Comparison of ENCODE assay signal across 8 cellular contexts in genomic region chr11:62974848-62975522, GRCh38. TPM values are rescaled to one million over a fixed set of nuclear protein-coding genes. Genes with fewer than 3 reads are reported as not detected.
DNase-seq lines count a peak whose midpoint lies in the region; ATAC-seq and TF ChIP-seq lines count a peak whose summit lies in the region.
"Had no signal": no experiment of that assay in that cellular context is flagged by ENCODE, and none has a peak within 500 bp of the region (broad histone marks: within the 10 kb centered on the region; RNA-seq: fewer than 3 reads in every experiment).

No MANE protein-coding gene starts in this region.

- no peaks in the 10 kb centered on the region for H3K9me2 ChIP-seq in SU-DHL-6 (replicated peaks; ENCODE audit: insufficient read depth, low read length)

- TF ChIP-seq POLR2A in stomach (IDR thresholded peaks at IDR 0.05), result no peak

- H3K27me3 ChIP-seq in SU-DHL-6 (ENCODE audit: low read length) (no peaks in the 10 kb centered on the region), heart right ventricle (peaks cover 0 to 4% (median 0%) of the 10 kb centered on the region in 7 donors), stomach (no peaks in the 10 kb centered on the region)

- ATAC-seq in heart right ventricle (peak; percentile 76 to 92 (median 84)), HG02938 (IDR thresholded peaks at IDR 0.05; ENCODE audit: unreplicated experiment) (no peak)

- no peaks in the 10 kb centered on the region for H3K36me3 ChIP-seq in SU-DHL-6 (ENCODE audit: low read length)
- no peaks in the 10 kb centered on the region for H3K36me3 ChIP-seq in heart right ventricle
- no peaks in the 10 kb centered on the region for H3K36me3 ChIP-seq in stomach

- CTCF ChIA-PET in GM10248 (lab: Yijun Ruan, JAX), result interaction anchor here (0.8 to 4.6 kb wide), 14 partner anchors 11 to 70 kb away, joined by 3 to 46 read pairs (median 4); no protein-coding TSS in a partner anchor

- H3K4me3 ChIP-seq in SU-DHL-6 (ENCODE audit: insufficient read depth, low read length, poor library complexity, severe bottlenecking) (no peak overlapping the region), heart right ventricle (no peak overlapping the region), stomach (no peak overlapping the region)

- POLR2A ChIA-PET in GM10248 (lab: Yijun Ruan, JAX), result no interaction called here

- no peak overlapping the region for H3K4me2 ChIP-seq in SU-DHL-6 (ENCODE audit: low read depth, low read length, poor library complexity, severe bottlenecking)

- no peaks in the 10 kb centered on the region for H4K20me1 ChIP-seq in SU-DHL-6 (ENCODE audit: low read depth, low read length)

- H3F3A ChIP-seq in SU-DHL-6 (ENCODE audit: insufficient read depth), result no peaks in the 10 kb centered on the region

- H3K9me3 ChIP-seq in SU-DHL-6 (ENCODE audit: insufficient read depth, low read length) (no peaks in the 10 kb centered on the region), heart right ventricle (no peaks in the 10 kb centered on the region), stomach (no peaks in the 10 kb centered on the region)

- H3K4me1 ChIP-seq in heart right ventricle, result peaks cover 0 to 14% (median 7%) of the 10 kb centered on the region in 9 donors
- H3K4me1 ChIP-seq in stomach, result peaks cover 0 to 11% (median 6%) of the 10 kb centered on the region in 4 donors

- intact Hi-C loops in heart right ventricle (cut with DNase I), result loop anchor here in 5 of 10 donors (2.0 to 10.0 kb wide), 3 partner anchors 66 to 70 kb away; no protein-coding TSS in a partner anchor
- intact Hi-C loops in stomach (cut with DNase I; ENCODE audit: low total_unique reads), result no loop called here

- WGBS in heart right ventricle, 2 donors, result 13 to 15% methylated on average over 9 of the region's 9 CpGs
- 10 to 25% (median 19%) methylated on average over 7 to 9 of the region's 9 CpGs for WGBS in stomach, 5 donors

- H3K27ac ChIP-seq in SU-DHL-6 (ENCODE audit: low read depth, low read length) (no peak overlapping the region), heart right ventricle (no peak overlapping the region), stomach (no peak overlapping the region)

- TF ChIP-seq CTCF in GM10248 (IDR thresholded peaks at IDR 0.05; ENCODE audit: control extremely low read depth, extremely low read depth, low read depth, missing control alignments), result peak; percentile 15
- peak; percentile 78 for TF ChIP-seq CTCF in LNCAP (IDR thresholded peaks at IDR 0.05)
- TF ChIP-seq CTCF in SU-DHL-6 (IDR thresholded peaks at IDR 0.05; ENCODE audit: insufficient read depth, low read length, poor library complexity, severe bottlenecking), result peak; percentile 47
- peak; percentile 17 to 64 (median 52) for TF ChIP-seq CTCF in heart right ventricle (IDR thresholded peaks at IDR 0.05)
- TF ChIP-seq CTCF in stomach (IDR thresholded peaks at IDR 0.05), result peak in 5 of 7 experiments; percentile 24 to 53 (median 35)

- no peak overlapping the region for H2AFZ ChIP-seq in SU-DHL-6 (ENCODE audit: low read depth, low read length, severe bottlenecking)

- no peaks in the 10 kb centered on the region for H3K79me2 ChIP-seq in SU-DHL-6 (ENCODE audit: insufficient read depth, low read length)

- H3K9ac ChIP-seq in SU-DHL-6 (ENCODE audit: low read length), result no peak overlapping the region

- TF ChIP-seq EP300 in stomach (IDR thresholded peaks at IDR 0.05), result no peak

- DNase-seq in GM10248 (ENCODE audit: extremely low spot score) (no peak), heart right ventricle (peak; percentile 55 to 60), stomach (peak; percentile 72), GM03348 (ENCODE audit: low spot score) (no peak)

RNA-seq across cellular contexts. Expression of gene SLC22A6, which starts 9.8 kb away (rescaled TPM):
- total RNA-seq in heart right ventricle (not detected), stomach (not detected)
- polyA plus RNA-seq in heart right ventricle (not detected), stomach (not detected)
- total RNA-seq: T-helper 1 cell treated with Interleukin-12 subunit alpha and Interleukin-12 subunit beta and Interleukin-4 antibody, amounts not matched to agents 30 ng/mL and 1 ng/mL, for 36 hours had no signal

RNA-seq across cellular contexts. Expression of gene SLC22A8, which starts 40.7 kb away (rescaled TPM):
- total RNA-seq in heart right ventricle (not detected), stomach (not detected)
- polyA plus RNA-seq in heart right ventricle (not detected), stomach (not detected)
- total RNA-seq: T-helper 1 cell treated with Interleukin-12 subunit alpha and Interleukin-12 subunit beta and Interleukin-4 antibody, amounts not matched to agents 30 ng/mL and 1 ng/mL, for 36 hours had no signal

RNA-seq across cellular contexts. Expression of gene CHRM1, which starts 53.8 kb away (rescaled TPM):
- total RNA-seq in heart right ventricle, result not detected
- polyA plus RNA-seq in heart right ventricle, result not detected
- 10 to 100 TPM in 1 of 5 donors, 1 to 10 TPM in 2, under 1 TPM in 1, not detected in 1; 0.73 to 19.4 (median 6.6) TPM for total RNA-seq in stomach
- under 1 TPM in 2 of 3 donors, not detected in 1; 0.12 to 0.48 TPM for polyA plus RNA-seq in stomach
- total RNA-seq: T-helper 1 cell treated with Interleukin-12 subunit alpha and Interleukin-12 subunit beta and Interleukin-4 antibody, amounts not matched to agents 30 ng/mL and 1 ng/mL, for 36 hours had no signal

Comparison
In these comparisons a context has a peak if more than half of its experiments do, and no peak if none do; other contexts are left out.
1. DNase-seq: peak in heart right ventricle (2 of 2) and stomach (single experiment); none in GM10248 (single experiment) and GM03348 (single experiment).
2. CTCF ChIP-seq: peak in every context shown above with its lines; median percentile 78 in LNCAP; 52 in heart right ventricle; 47 in SU-DHL-6; 35 in stomach; 15 in GM10248.